In genomic region chr1:206606867-206607266, GRCh38 we compare ENCODE assay signal across 8 cellular contexts. TPM values are rescaled to one million over a fixed set of nuclear protein-coding genes. Genes with fewer than 3 reads are reported as not detected.
DNase-seq lines count a peak whose midpoint lies in the region; ATAC-seq and TF ChIP-seq lines count a peak whose summit lies in the region.

No MANE protein-coding gene starts in this region.

- no peaks in the 10 kb centered on the region for H3K9me3 Mint-ChIP-seq in activated T-helper 2 cell treated with anti-CD3 and anti-CD28 coated beads, Interferon-gamma antibody, Interleukin-2, Interleukin-4, amounts not matched to agents 10 μg/mL and 5 μg/mL and 100 μg/mL, durations not matched to agents 14 hours and 24 hours and 36 hours
- H3K9me3 Mint-ChIP-seq in mesothelial cell of epicardium, result no peaks in the 10 kb centered on the region

- peak; percentile 18 for DNase-seq in NOMO-1 treated with DMSO at 0.1 percent for 48 hours (lab: John Stamatoyannopoulos, UW; ENCODE audit: unreplicated experiment)
- no peak for DNase-seq in NOMO-1 treated with dmso at 0.1 percent for 144 hours (lab: John Stamatoyannopoulos, UW; ENCODE audit: unreplicated experiment)
- DNase-seq in LNCaP clone FGC (ENCODE audit: low read depth), result peak; percentile 53
- DNase-seq in activated T-helper 2 cell treated with anti-CD3 and anti-CD28 coated beads, Interferon-gamma antibody, Interleukin-2, Interleukin-4, amounts not matched to agents 10 μg/mL and 5 μg/mL and 100 μg/mL, durations not matched to agents 14 hours and 24 hours and 36 hours (ENCODE audit: low spot score), result no peak
- DNase-seq in mesothelial cell of epicardium (ENCODE audit: low spot score in 2 of 2, unreplicated experiment in 2 of 2), result no peak
- DNase-seq in DMS79 treated with DMSO at 0.1 percent for 48 hours (lab: John Stamatoyannopoulos, UW), result no peak

- no peak overlapping the region for H3K4me3 ChIP-seq in LNCaP clone FGC (ENCODE audit: low read depth, low read length)

- H3K27me3 Mint-ChIP-seq in activated T-helper 2 cell treated with anti-CD3 and anti-CD28 coated beads, Interferon-gamma antibody, Interleukin-2, Interleukin-4, amounts not matched to agents 10 μg/mL and 5 μg/mL and 100 μg/mL, durations not matched to agents 14 hours and 24 hours and 36 hours (ENCODE audit: low read depth), result no peaks in the 10 kb centered on the region
- H3K27me3 Mint-ChIP-seq in mesothelial cell of epicardium (ENCODE audit: low read depth), result no peaks in the 10 kb centered on the region

- peak; percentile 80 for TF ChIP-seq CTCF in LNCaP clone FGC (IDR thresholded peaks at IDR 0.05; ENCODE audit: control insufficient read depth, extremely low read depth, insufficient read depth)
- peak; percentile 42 for TF ChIP-seq CTCF in mesothelial cell of epicardium (IDR thresholded peaks at IDR 0.05; ENCODE audit: unreplicated experiment)

- peaks cover 80% of the 10 kb centered on the region for H3K36me3 Mint-ChIP-seq in activated T-helper 2 cell treated with anti-CD3 and anti-CD28 coated beads, Interferon-gamma antibody, Interleukin-2, Interleukin-4, amounts not matched to agents 10 μg/mL and 5 μg/mL and 100 μg/mL, durations not matched to agents 14 hours and 24 hours and 36 hours (ENCODE audit: low read depth)
- H3K36me3 Mint-ChIP-seq in mesothelial cell of epicardium, result peaks cover 30% of the 10 kb centered on the region

- intact Hi-C loops in activated T-helper 2 cell treated with anti-CD3 and anti-CD28 coated beads, Interferon-gamma antibody, Interleukin-2, Interleukin-4, amounts not matched to agents 10 μg/mL and 5 μg/mL and 100 μg/mL, durations not matched to agents 14 hours and 24 hours and 36 hours (cut with micrococcal nuclease), result no loop called here

- peaks cover 34% of the 10 kb centered on the region for H3K4me1 Mint-ChIP-seq in activated T-helper 2 cell treated with anti-CD3 and anti-CD28 coated beads, Interferon-gamma antibody, Interleukin-2, Interleukin-4, amounts not matched to agents 10 μg/mL and 5 μg/mL and 100 μg/mL, durations not matched to agents 14 hours and 24 hours and 36 hours (ENCODE audit: low read depth)
- H3K4me1 Mint-ChIP-seq in mesothelial cell of epicardium, result peaks cover 10% of the 10 kb centered on the region

- ATAC-seq in GM21447 (IDR thresholded peaks at IDR 0.05; ENCODE audit: unreplicated experiment) (no peak), GM21367 (IDR thresholded peaks at IDR 0.05; ENCODE audit: unreplicated experiment) (no peak)

- H3K27ac Mint-ChIP-seq in activated T-helper 2 cell treated with anti-CD3 and anti-CD28 coated beads, Interferon-gamma antibody, Interleukin-2, Interleukin-4, amounts not matched to agents 10 μg/mL and 5 μg/mL and 100 μg/mL, durations not matched to agents 14 hours and 24 hours and 36 hours, result peak overlapping the region; percentile 50
- no peak overlapping the region for H3K27ac Mint-ChIP-seq in mesothelial cell of epicardium

- no peak overlapping the region for H3K4me3 Mint-ChIP-seq in activated T-helper 2 cell treated with anti-CD3 and anti-CD28 coated beads, Interferon-gamma antibody, Interleukin-2, Interleukin-4, amounts not matched to agents 10 μg/mL and 5 μg/mL and 100 μg/mL, durations not matched to agents 14 hours and 24 hours and 36 hours (ENCODE audit: low read depth)
- H3K4me3 Mint-ChIP-seq in mesothelial cell of epicardium, result no peak overlapping the region

RNA-seq across cellular contexts. Expression of gene EIF2D, which starts 5.4 kb away (rescaled TPM):
- 72.7 and 73.3 TPM in 2 replicates for total RNA-seq in activated T-helper 2 cell treated with anti-CD3 and anti-CD28 coated beads, Interferon-gamma antibody, Interleukin-2, Interleukin-4, amounts not matched to agents 10 μg/mL and 5 μg/mL and 100 μg/mL, durations not matched to agents 14 hours and 24 hours and 36 hours
- total RNA-seq in mesothelial cell of epicardium, result 49.6 to 53.3 TPM (median 52.3 TPM) in 3 replicates

RNA-seq across cellular contexts. Expression of gene DYRK3, which starts 28.5 kb away (rescaled TPM):
- total RNA-seq in activated T-helper 2 cell treated with anti-CD3 and anti-CD28 coated beads, Interferon-gamma antibody, Interleukin-2, Interleukin-4, amounts not matched to agents 10 μg/mL and 5 μg/mL and 100 μg/mL, durations not matched to agents 14 hours and 24 hours and 36 hours, result 12.1 and 13.0 TPM in 2 replicates
- 3.3 to 4.6 TPM (median 4.1 TPM) in 3 replicates for total RNA-seq in mesothelial cell of epicardium

Comparison
In these comparisons a context has a peak if more than half of its experiments do, and no peak if none do; other contexts are left out.
1. DNase-seq: peak in NOMO-1 treated with DMSO at 0.1 percent for 48 hours (single experiment) and LNCaP clone FGC (single experiment); none in NOMO-1 treated with dmso at 0.1 percent for 144 hours (single experiment), activated T-helper 2 cell treated with anti-CD3 and anti-CD28 coated beads, Interferon-gamma antibody, Interleukin-2, Interleukin-4, amounts not matched to agents 10 μg/mL and 5 μg/mL and 100 μg/mL, durations not matched to agents 14 hours and 24 hours and 36 hours (single experiment), mesothelial cell of epicardium (0 of 2) and DMS79 treated with DMSO at 0.1 percent for 48 hours (single experiment).